In genomic region chr15:36177590-36178281, GRCh38 we compare ENCODE assay signal across 11 cellular contexts.
DNase-seq lines count a peak whose midpoint lies in the region; ATAC-seq and TF ChIP-seq lines count a peak whose summit lies in the region.
"Had no signal": no experiment of that assay in that cellular context is flagged by ENCODE, and none has a peak within 500 bp of the region (broad histone marks: within the 10 kb centered on the region; RNA-seq: fewer than 3 reads in every experiment).

No MANE protein-coding gene starts in this region.

- no peak for TF ChIP-seq CTCF in HFFc6 (IDR thresholded peaks at IDR 0.05)

- H3K4me3 Mint-ChIP-seq in HFFc6 = no peak overlapping the region

- no peak overlapping the region for H3K27ac ChIP-seq in epithelial cell of prostate
- H3K27ac ChIP-seq: HL-60 had no signal

- intact Hi-C loops in sciatic nerve (cut with DNase I) = no loop called here

- DNase-seq in HFFc6 (peak; percentile 17), NCI-H2227 treated with DMSO at 0.1 percent for 48 hours (lab: John Stamatoyannopoulos, UW) (peak; percentile 82), epithelial cell of prostate (ENCODE audit: low read depth, low spot score) (peak; percentile 18), sciatic nerve (ENCODE audit: low spot score) (no peak), COLO829 (ENCODE audit: low spot score) (no peak)
- DNase-seq: activated CD4-positive, alpha-beta T cell treated with anti-CD3 and anti-CD28 coated beads for 4 hours; amniotic stem cell; stimulated activated CD8-positive, alpha-beta memory T cell treated with anti-CD3 and anti-CD28 coated beads, Interleukin-4, amount 100 ng/mL, for 48 hours had no signal

- no peaks in the 10 kb centered on the region; the same call in none of the 2 replicates for H3K27me3 Mint-ChIP-seq in HFFc6 (ENCODE audit: insufficient read depth)

- no peak overlapping the region for H3K27ac Mint-ChIP-seq in HFFc6

- no peaks in the 10 kb centered on the region for H3K9me3 Mint-ChIP-seq in HFFc6

- ATAC-seq in sciatic nerve (peak; percentile 36), GM21515 (IDR thresholded peaks at IDR 0.05; ENCODE audit: unreplicated experiment) (no peak), HG02970 (IDR thresholded peaks at IDR 0.05; ENCODE audit: low FRiP score, unreplicated experiment) (no peak)

- no peaks in the 10 kb centered on the region for H3K36me3 Mint-ChIP-seq in HFFc6 (ENCODE audit: low read depth)

- H3K4me1 Mint-ChIP-seq in HFFc6 (ENCODE audit: low read depth) = peaks cover 12% of the 10 kb centered on the region

Comparison
In these comparisons a context has a peak if more than half of its experiments do, and no peak if none do; other contexts are left out.
1. DNase-seq: peak in HFFc6 (single experiment), NCI-H2227 treated with DMSO at 0.1 percent for 48 hours (single experiment) and epithelial cell of prostate (single experiment); none in sciatic nerve (single experiment) and COLO829 (single experiment).